Comparison of ENCODE assay signal across 8 cellular contexts in the genomic region with DNA sequence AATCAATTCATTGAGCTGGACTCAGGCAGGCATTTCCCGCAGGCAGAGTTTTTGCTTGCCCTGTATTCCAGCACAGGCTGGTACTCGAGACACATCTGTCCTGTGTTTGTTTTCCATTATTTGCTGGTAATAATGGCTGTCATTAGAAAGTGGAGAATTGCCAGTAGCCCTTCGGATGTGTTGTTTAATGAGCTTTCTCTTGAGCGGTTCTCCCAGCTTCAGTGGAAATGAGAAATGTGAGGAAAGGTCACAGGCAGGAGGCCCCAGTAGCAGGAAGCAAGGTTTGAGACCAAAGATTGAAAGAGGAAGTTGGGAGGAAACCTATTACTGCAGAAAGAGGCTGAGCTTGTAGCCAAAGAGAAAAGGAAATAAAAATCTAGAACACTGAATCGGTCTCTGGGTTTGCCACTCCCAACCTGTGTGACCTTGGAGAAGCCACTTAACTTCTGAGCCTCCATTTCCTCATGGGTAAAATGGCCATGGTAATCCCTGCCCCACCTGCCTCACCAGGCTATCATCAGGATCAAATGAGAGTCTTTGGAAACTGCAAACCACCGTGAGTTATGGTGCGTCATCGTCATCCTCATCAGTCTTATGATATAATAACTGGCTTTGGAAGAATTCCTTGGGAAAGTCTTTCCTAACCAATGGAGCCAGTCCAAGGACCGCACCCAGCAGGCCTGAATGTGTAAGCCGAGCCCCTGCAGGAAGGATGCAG.
A peak's percentile ranks its signal among the peaks of the same experiment; 100 is the strongest.
DNase-seq lines count a peak whose midpoint lies in the region; ATAC-seq, FAIRE-seq and TF ChIP-seq lines count a peak whose summit lies in the region.

No MANE protein-coding gene starts in this region.

- H3K9me3 ChIP-seq in RWPE2 (ENCODE audit: severe bottlenecking) = no peaks in the 10 kb centered on the region
- no peaks in the 10 kb centered on the region for H3K9me3 ChIP-seq in HAP-1

- peaks cover 66% of the 10 kb centered on the region for H3K4me1 Mint-ChIP-seq in endothelial cell (ENCODE audit: unreplicated experiment)

- H3K4me3 Mint-ChIP-seq in endothelial cell (ENCODE audit: unreplicated experiment) = peak overlapping the region; percentile 24

- H3K36me3 ChIP-seq in RWPE2 (ENCODE audit: low read depth) = peaks cover 57% of the 10 kb centered on the region
- peaks cover 9% of the 10 kb centered on the region for H3K36me3 ChIP-seq in HAP-1 (replicated peaks)

- H3K36me3 Mint-ChIP-seq in endothelial cell (ENCODE audit: low read depth, unreplicated experiment) = peaks cover 19% of the 10 kb centered on the region

- no peaks in the 10 kb centered on the region for H3K9me3 Mint-ChIP-seq in endothelial cell (ENCODE audit: unreplicated experiment)

- in situ Hi-C loops in HAP-1 (cut with MboI; ENCODE audit: low sequenced_read_pairs) = no loop called here

- no peak for FAIRE-seq in HTR-8/SVneo (lab: Jason Lieb, UNC)
- no peak for FAIRE-seq in RCC 7860 (lab: Jason Lieb, UNC)

- DNase-seq in AG20443 (ENCODE audit: low spot score) (peak; percentile 95), HTR-8/SVneo (ENCODE audit: insufficient read length, low spot score) (peak; percentile 61), RWPE2 (ENCODE audit: low spot score) (peak; percentile 94), endothelial cell (ENCODE audit: low spot score) (no peak), omental fat pad (ENCODE audit: low spot score) (peak; percentile 43), NCI-H524 (lab: John Stamatoyannopoulos, UW) (no peak), HAP-1 (ENCODE audit: low spot score in 2 of 2) (no peak), RCC 7860 (ENCODE audit: low spot score) (no peak)

- H3K4me1 ChIP-seq in RWPE2 (ENCODE audit: insufficient read depth, poor library complexity, severe bottlenecking) (peaks cover 54% of the 10 kb centered on the region), HAP-1 (peaks cover 9% of the 10 kb centered on the region)

- no peak overlapping the region for H3K4me3 ChIP-seq in RWPE2 (ENCODE audit: severe bottlenecking)
- no peak overlapping the region for H3K4me3 ChIP-seq in HAP-1

- H3K27me3 Mint-ChIP-seq in endothelial cell (ENCODE audit: unreplicated experiment) = peaks cover 4% of the 10 kb centered on the region

- ATAC-seq in RWPE2 (ENCODE audit: low read depth) (no peak; the same call in 1 of the 3 replicates), omental fat pad (ENCODE audit: low FRiP score) (peak; percentile 91)

- peak overlapping the region; percentile 92 for H3K27ac ChIP-seq in RWPE2 (ENCODE audit: poor library complexity, severe bottlenecking)

- peak overlapping the region; percentile 79 for H3K27ac Mint-ChIP-seq in endothelial cell (ENCODE audit: unreplicated experiment)

- TF ChIP-seq CTCF in RWPE2 (IDR thresholded peaks at IDR 0.05; ENCODE audit: poor library complexity, severe bottlenecking) (no peak), endothelial cell (IDR thresholded peaks at IDR 0.05; ENCODE audit: unreplicated experiment) (no peak), omental fat pad (IDR thresholded peaks at IDR 0.05) (no peak)

- H3K27me3 ChIP-seq in RWPE2 (ENCODE audit: insufficient read depth, poor library complexity, severe bottlenecking) (no peaks in the 10 kb centered on the region), HAP-1 (ENCODE audit: low read depth) (no peaks in the 10 kb centered on the region)

Comparison
In these comparisons a context has a peak if more than half of its experiments do, and no peak if none do; other contexts are left out.
1. DNase-seq: peak in AG20443 (single experiment), HTR-8/SVneo (single experiment), RWPE2 (single experiment) and omental fat pad (single experiment); none in endothelial cell (single experiment), NCI-H524 (0 of 2), HAP-1 (0 of 2) and RCC 7860 (single experiment).